5 cellular contexts compared by ENCODE assay signal in genomic region chr5:55002166-55002565, GRCh38. TPM values are rescaled to one million over a fixed set of nuclear protein-coding genes. Genes with fewer than 3 reads are reported as not detected.
"Had no signal": no experiment of that assay in that cellular context is flagged by ENCODE, and none has a peak within 500 bp of the region (broad histone marks: within the 10 kb centered on the region; RNA-seq: fewer than 3 reads in every experiment).

No MANE protein-coding gene starts in this region.

RNA-seq across cellular contexts. Expression of gene ESM1, which starts 16.8 kb away (rescaled TPM):
- total RNA-seq: activated T-helper 1 cell treated with anti-CD3 and anti-CD28 coated beads, Interleukin-12 subunit alpha, Interleukin-12 subunit beta, Interleukin-2, Interleukin-4 antibody, amounts not matched to agents 30 ng/mL and 10 ng/mL and 1 ng/mL, durations not matched to agents 14 hours and 24 hours and 36 hours; Peyer's patch had no signal

RNA-seq across cellular contexts. Expression of gene GZMK, which starts 21.9 kb away (rescaled TPM):
- total RNA-seq: M059J, PC-3, Peyer's patch had no signal
- polyA plus RNA-seq: SK-N-SH had no signal
